In genomic region chr13:34108396-34108795, GRCh38 we compare ENCODE assay signal across 17 cellular contexts.
"Had no signal": no experiment of that assay in that cellular context is flagged by ENCODE, and none has a peak within 500 bp of the region (broad histone marks: within the 10 kb centered on the region; RNA-seq: fewer than 3 reads in every experiment).

No MANE protein-coding gene starts in this region.

- H3K27me3 ChIP-seq: ascending aorta, cardiac muscle cell, heart right ventricle, sigmoid colon had no signal

- H3K27ac Mint-ChIP-seq: activated naive CD4-positive, alpha-beta T cell treated with anti-CD3 and anti-CD28 coated beads, Interleukin-2, amount 50 U/mL, for 24 hours; immature natural killer cell; stimulated activated naive B cell treated with anti-CD40 and anti-IgM and Interleukin-4, amounts not matched to agents 10 μg/mL and 1 μg/mL and 100 μg/mL, for 72 hours had no signal

- H3K36me3 Mint-ChIP-seq: activated naive CD4-positive, alpha-beta T cell treated with anti-CD3 and anti-CD28 coated beads, Interleukin-2, amount 50 U/mL, for 24 hours; immature natural killer cell; stimulated activated naive B cell treated with anti-CD40 and anti-IgM and Interleukin-4, amounts not matched to agents 10 μg/mL and 1 μg/mL and 100 μg/mL, for 72 hours had no signal

- H3K4me3 Mint-ChIP-seq: activated naive CD4-positive, alpha-beta T cell treated with anti-CD3 and anti-CD28 coated beads, Interleukin-2, amount 50 U/mL, for 24 hours; immature natural killer cell; naive B cell; stimulated activated naive B cell treated with anti-CD40 and anti-IgM and Interleukin-4, amounts not matched to agents 10 μg/mL and 1 μg/mL and 100 μg/mL, for 72 hours had no signal

- H3K4me1 Mint-ChIP-seq: activated naive CD4-positive, alpha-beta T cell treated with anti-CD3 and anti-CD28 coated beads, Interleukin-2, amount 50 U/mL, for 24 hours; immature natural killer cell; naive B cell; stimulated activated naive B cell treated with anti-CD40 and anti-IgM and Interleukin-4, amounts not matched to agents 10 μg/mL and 1 μg/mL and 100 μg/mL, for 72 hours had no signal

- DNase-seq: activated CD4-positive, CD25-positive, alpha-beta regulatory T cell treated with anti-CD3 and anti-CD28 coated beads, Interleukin-2, amount 50 U/mL, for 72 hours; activated gamma-delta T cell; dermis blood vessel endothelial cell; heart right ventricle; immature natural killer cell; mucosa of descending colon; naive B cell; sigmoid colon; stimulated activated naive B cell treated with anti-CD40 and anti-IgM and Interleukin-4, amounts not matched to agents 10 μg/mL and 1 μg/mL and 100 μg/mL, for 72 hours; SW 1271; T-helper 2 cell had no signal

- H3K9me3 ChIP-seq: mucosa of descending colon had no signal

- ATAC-seq: heart right ventricle; mucosa of descending colon; stimulated activated naive B cell treated with anti-CD40 and anti-IgM and Interleukin-4, amounts not matched to agents 10 μg/mL and 1 μg/mL and 100 μg/mL, for 72 hours had no signal

- H3K36me3 ChIP-seq: ascending aorta, cardiac muscle cell, heart right ventricle, sigmoid colon, thoracic aorta had no signal

- H3K4me3 ChIP-seq: ascending aorta, cardiac muscle cell, heart right ventricle, mucosa of descending colon, sigmoid colon, thoracic aorta had no signal

- H3K27ac ChIP-seq: ascending aorta, cardiac muscle cell, heart right ventricle, parathyroid adenoma, sigmoid colon, thoracic aorta, VCaP had no signal

- H3K27me3 Mint-ChIP-seq: activated naive CD4-positive, alpha-beta T cell treated with anti-CD3 and anti-CD28 coated beads, Interleukin-2, amount 50 U/mL, for 24 hours; stimulated activated naive B cell treated with anti-CD40 and anti-IgM and Interleukin-4, amounts not matched to agents 10 μg/mL and 1 μg/mL and 100 μg/mL, for 72 hours had no signal

- H3K4me1 ChIP-seq: ascending aorta, heart right ventricle, parathyroid adenoma, sigmoid colon had no signal
